Comparison of ENCODE assay signal across 21 cellular contexts in the genomic region with DNA sequence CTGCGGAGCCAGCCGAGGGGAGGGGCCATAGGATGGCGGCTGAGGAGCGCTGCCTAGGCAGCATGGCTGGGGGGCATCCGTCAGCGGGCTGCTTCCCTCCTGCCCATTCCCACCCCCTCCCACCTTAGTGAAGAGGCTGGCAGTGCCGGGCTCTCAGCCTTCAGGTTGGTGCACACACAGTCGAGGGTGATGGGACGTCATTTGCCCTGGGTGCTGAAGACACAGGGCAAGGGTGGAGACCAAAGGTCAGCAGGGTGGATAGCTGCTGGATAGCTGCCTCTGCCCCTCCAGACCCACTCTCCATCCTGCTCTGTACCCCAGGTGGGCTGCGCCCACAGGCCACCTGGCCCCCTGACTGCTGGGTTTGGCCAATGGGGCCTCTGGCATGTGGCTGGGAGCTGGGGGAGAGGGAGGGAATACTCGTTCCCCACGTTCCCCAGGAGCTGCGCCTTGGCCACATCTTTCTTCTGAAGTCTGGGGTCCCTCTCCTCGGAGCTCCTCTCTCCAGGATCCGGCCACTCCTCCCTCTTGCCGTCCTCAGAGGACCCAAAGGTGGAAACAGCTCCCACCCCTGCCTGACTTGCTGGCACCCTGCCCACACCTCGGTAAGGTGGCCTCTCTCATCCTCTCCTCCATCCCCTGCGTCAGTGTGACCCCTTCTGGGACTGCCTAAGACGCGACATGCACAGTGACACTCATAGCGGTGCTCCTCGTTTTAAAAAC. TPM values are rescaled to one million over a fixed set of nuclear protein-coding genes. Genes with fewer than 3 reads are reported as not detected.
DNase-seq lines count a peak whose midpoint lies in the region; ATAC-seq, FAIRE-seq and TF ChIP-seq lines count a peak whose summit lies in the region.
"Had no signal": no experiment of that assay in that cellular context is flagged by ENCODE, and none has a peak within 500 bp of the region (broad histone marks: within the 10 kb centered on the region; RNA-seq: fewer than 3 reads in every experiment).

No MANE protein-coding gene starts in this region.

- H3K27me3 ChIP-seq in PC-3 (ENCODE audit: low read length) (no peaks in the 10 kb centered on the region), esophagus squamous epithelium (no peaks in the 10 kb centered on the region), small intestine (ENCODE audit: control insufficient read depth in 2 of 2, insufficient read depth in 2 of 2, low read length in 2 of 2) (no peaks in the 10 kb centered on the region)

- no peak for FAIRE-seq in small intestine (lab: Jason Lieb, UNC)

- H3K36me3 ChIP-seq in PC-3 (ENCODE audit: low read depth, low read length) (no peaks in the 10 kb centered on the region), esophagus squamous epithelium (no peaks in the 10 kb centered on the region), small intestine (ENCODE audit: control insufficient read depth in 2 of 2, insufficient read depth in 2 of 2, low read length in 2 of 2) (no peaks in the 10 kb centered on the region)

- POLR2A ChIA-PET in PC-3 (lab: Charles Lee; ENCODE audit: unreplicated experiment) = no interaction called here
- POLR2A ChIA-PET in activated CD8-positive, alpha-beta T cell treated with anti-CD3 and anti-CD28 coated beads, Interleukin-2, amount 10 ng/mL, durations not matched to agents 7 days and 5 days (lab: Charles Lee) = no interaction called here

- BruUV-seq in PC-3 (replicated peaks; lab: Mats Ljungman, UMichigan) = no TSS peak

- H3K27ac ChIP-seq in PC-3 (ENCODE audit: low read length) (peak overlapping the region; percentile 80), esophagus squamous epithelium (peak overlapping the region; percentile 87 to 96 (median 93)), small intestine (ENCODE audit: low read depth in 1 of 2, low read length in 1 of 2) (peak overlapping the region; percentile 58 to 74)

- no peaks in the 10 kb centered on the region for H3F3A ChIP-seq in PC-3 (ENCODE audit: low read length, unreplicated experiment)

- no peak for TF ChIP-seq POLR2A in esophagus squamous epithelium (IDR thresholded peaks at IDR 0.05)

- no peak overlapping the region; the same call in 1 of the 2 replicates for H3K9ac ChIP-seq in PC-3 (ENCODE audit: low read length)

- no peak overlapping the region for H2AFZ ChIP-seq in PC-3 (ENCODE audit: low read length)

- TF ChIP-seq CTCF in PC-3 (conservative IDR thresholded peaks at IDR 0.05; ENCODE audit: low read depth, low read length) (no peak), esophagus squamous epithelium (IDR thresholded peaks at IDR 0.05) (no peak), glutamatergic neuron (IDR thresholded peaks at IDR 0.05; ENCODE audit: partially characterized antibody, unreplicated experiment) (no peak)

- ATAC-seq in PC-3 = no peak
- ATAC-seq in activated CD8-positive, alpha-beta T cell treated with anti-CD3 and anti-CD28 coated beads, Interleukin-2, amount 10 ng/mL, durations not matched to agents 7 days and 5 days = no peak
- ATAC-seq: effector memory CD8-positive, alpha-beta T cell; T-cell had no signal

- H3K9me3 ChIP-seq in PC-3 (ENCODE audit: low read length) = no peaks in the 10 kb centered on the region
- no peaks in the 10 kb centered on the region for H3K9me3 ChIP-seq in esophagus squamous epithelium
- H3K9me3 ChIP-seq in small intestine (ENCODE audit: control insufficient read depth, low read depth) = no peaks in the 10 kb centered on the region

- no peaks in the 10 kb centered on the region for H3K79me2 ChIP-seq in PC-3 (ENCODE audit: low read length)

- peaks cover 38% of the 10 kb centered on the region for H3K4me1 ChIP-seq in PC-3 (ENCODE audit: insufficient read depth, low read length)
- peaks cover 44 to 76% (median 56%) of the 10 kb centered on the region in 3 donors for H3K4me1 ChIP-seq in esophagus squamous epithelium
- H3K4me1 ChIP-seq in small intestine (ENCODE audit: control insufficient read depth in 2 of 2, insufficient read depth in 1 of 2, low read depth in 1 of 2, low read length in 1 of 2) = no peaks in the 10 kb centered on the region

- no peak overlapping the region for H3K4me3 ChIP-seq in PC-3 (ENCODE audit: low read length)
- no peak overlapping the region for H3K4me3 ChIP-seq in esophagus squamous epithelium
- no peak overlapping the region for H3K4me3 ChIP-seq in small intestine (ENCODE audit: low read depth in 1 of 2, low read length in 2 of 2)

- peaks cover 7% of the 10 kb centered on the region for H3K27me3 Mint-ChIP-seq in activated CD8-positive, alpha-beta T cell treated with anti-CD3 and anti-CD28 coated beads, Interleukin-2, amount 10 ng/mL, durations not matched to agents 7 days and 5 days (ENCODE audit: low read depth)
- peaks cover 7% of the 10 kb centered on the region for H3K27me3 Mint-ChIP-seq in glutamatergic neuron (ENCODE audit: unreplicated experiment)

- CTCF ChIA-PET in PC-3 (lab: Charles Lee) = no interaction called here
- CTCF ChIA-PET in activated CD8-positive, alpha-beta T cell treated with anti-CD3 and anti-CD28 coated beads, Interleukin-2, amount 10 ng/mL, durations not matched to agents 7 days and 5 days (lab: Charles Lee) = interaction anchor here (1.8 kb wide), 1 partner anchor 37 kb away, joined by 5 read pairs; no protein-coding TSS in a partner anchor

- no peaks in the 10 kb centered on the region for H4K20me1 ChIP-seq in PC-3 (ENCODE audit: low read length)

- peak overlapping the region; percentile 43 for H3K4me2 ChIP-seq in PC-3 (ENCODE audit: low read length)

- intact Hi-C loops in PC-3 (cut with micrococcal nuclease) (no loop called here), esophagus squamous epithelium (cut with DNase I) (no loop called here)

- no peak overlapping the region for H3K27ac Mint-ChIP-seq in activated CD8-positive, alpha-beta T cell treated with anti-CD3 and anti-CD28 coated beads, Interleukin-2, amount 10 ng/mL, durations not matched to agents 7 days and 5 days
- no peak overlapping the region for H3K27ac Mint-ChIP-seq in glutamatergic neuron (ENCODE audit: unreplicated experiment)
- H3K27ac Mint-ChIP-seq: activated naive CD8-positive, alpha-beta T cell treated with anti-CD3 and anti-CD28 coated beads, Interleukin-2, amount 10 ng/mL, durations not matched to agents 7 days and 5 days; activated T-helper 2 cell treated with anti-CD3 and anti-CD28 coated beads, Interferon-gamma antibody, Interleukin-2, Interleukin-4, amounts not matched to agents 10 μg/mL and 5 μg/mL and 100 μg/mL, durations not matched to agents 14 hours and 24 hours and 36 hours; CD4-positive, alpha-beta T cell; effector memory CD8-positive, alpha-beta T cell; H9; T-cell had no signal

- H3K36me3 Mint-ChIP-seq in activated CD8-positive, alpha-beta T cell treated with anti-CD3 and anti-CD28 coated beads, Interleukin-2, amount 10 ng/mL, durations not matched to agents 7 days and 5 days (ENCODE audit: low read depth) = no peaks in the 10 kb centered on the region
- no peaks in the 10 kb centered on the region for H3K36me3 Mint-ChIP-seq in glutamatergic neuron (ENCODE audit: unreplicated experiment)
- H3K36me3 Mint-ChIP-seq: activated naive CD8-positive, alpha-beta T cell treated with anti-CD3 and anti-CD28 coated beads, Interleukin-2, amount 10 ng/mL, durations not matched to agents 7 days and 5 days; T-cell had no signal

- DNase-seq in DMS79 (lab: John Stamatoyannopoulos, UW) (peak; percentile 53), PC-3 (no peak), esophagus squamous epithelium (lab: John Stamatoyannopoulos, UW) (no peak), small intestine (peak; percentile 74), glutamatergic neuron (no peak), NOMO-1 treated with dmso at 0.1 percent for 144 hours (lab: John Stamatoyannopoulos, UW; ENCODE audit: unreplicated experiment) (no peak)
- no peak for DNase-seq in activated CD8-positive, alpha-beta T cell treated with anti-CD3 and anti-CD28 coated beads, Interleukin-2, amount 10 ng/mL, durations not matched to agents 7 days and 5 days
- DNase-seq: activated CD4-positive, alpha-beta T cell treated with anti-CD3 and anti-CD28 coated beads for 4 hours; activated naive CD8-positive, alpha-beta T cell treated with anti-CD3 and anti-CD28 coated beads, Interleukin-2, amount 10 ng/mL, durations not matched to agents 7 days and 5 days; CD4-positive, alpha-beta T cell; DND-41; effector memory CD8-positive, alpha-beta T cell; H9; head of caudate nucleus; Kasumi-1; NCI-H1048; NCI-H2081 treated with DMSO at 0.1 percent for 48 hours; NCI-H510A treated with DMSO at 0.1 percent for 48 hours; SHP77 treated with DMSO at 0.1 percent for 48 hours; T-cell had no signal

- no peaks in the 10 kb centered on the region for H3K4me1 Mint-ChIP-seq in activated CD8-positive, alpha-beta T cell treated with anti-CD3 and anti-CD28 coated beads, Interleukin-2, amount 10 ng/mL, durations not matched to agents 7 days and 5 days (ENCODE audit: low read depth)
- peaks cover 2% of the 10 kb centered on the region for H3K4me1 Mint-ChIP-seq in glutamatergic neuron (ENCODE audit: low read depth, unreplicated experiment)
- H3K4me1 Mint-ChIP-seq: activated naive CD8-positive, alpha-beta T cell treated with anti-CD3 and anti-CD28 coated beads, Interleukin-2, amount 10 ng/mL, durations not matched to agents 7 days and 5 days; T-cell had no signal

- no peaks in the 10 kb centered on the region for H3K9me2 ChIP-seq in PC-3 (replicated peaks; ENCODE audit: low read length)

- no peak overlapping the region for H3K4me3 Mint-ChIP-seq in activated CD8-positive, alpha-beta T cell treated with anti-CD3 and anti-CD28 coated beads, Interleukin-2, amount 10 ng/mL, durations not matched to agents 7 days and 5 days
- H3K4me3 Mint-ChIP-seq in glutamatergic neuron (ENCODE audit: unreplicated experiment) = no peak overlapping the region
- H3K4me3 Mint-ChIP-seq: activated naive CD8-positive, alpha-beta T cell treated with anti-CD3 and anti-CD28 coated beads, Interleukin-2, amount 10 ng/mL, durations not matched to agents 7 days and 5 days; CD4-positive, alpha-beta T cell; effector memory CD8-positive, alpha-beta T cell; H9; T-cell had no signal

- 72 to 74% methylated on average over 9 to 20 of the region's 22 CpGs for WGBS in esophagus squamous epithelium, 2 donors
- WGBS in small intestine, 3 donors = 17 to 65% (median 40%) methylated on average over 19 to 22 of the region's 22 CpGs

- no peaks in the 10 kb centered on the region for H3K9me3 Mint-ChIP-seq in activated CD8-positive, alpha-beta T cell treated with anti-CD3 and anti-CD28 coated beads, Interleukin-2, amount 10 ng/mL, durations not matched to agents 7 days and 5 days (ENCODE audit: insufficient read depth)
- H3K9me3 Mint-ChIP-seq in glutamatergic neuron (ENCODE audit: unreplicated experiment) = no peaks in the 10 kb centered on the region
- H3K9me3 Mint-ChIP-seq: activated naive CD8-positive, alpha-beta T cell treated with anti-CD3 and anti-CD28 coated beads, Interleukin-2, amount 10 ng/mL, durations not matched to agents 7 days and 5 days; activated T-helper 2 cell treated with anti-CD3 and anti-CD28 coated beads, Interferon-gamma antibody, Interleukin-2, Interleukin-4, amounts not matched to agents 10 μg/mL and 5 μg/mL and 100 μg/mL, durations not matched to agents 14 hours and 24 hours and 36 hours; CD4-positive, alpha-beta T cell; effector memory CD8-positive, alpha-beta T cell; H9; T-cell had no signal

RNA-seq across cellular contexts. Expression of a gene that starts 11.2 kb away (rescaled TPM):
- total RNA-seq in PC-3 (2014; rRNA removed) (73.0 and 89.2 TPM in 2 replicates), esophagus squamous epithelium (10 to 100 TPM; 43.7 to 98.2 (median 81.2) TPM), glutamatergic neuron (ENCODE audit: unreplicated experiment) (125 TPM)
- 10 to 100 TPM; 29.2 to 48.3 (median 30.6) TPM for polyA plus RNA-seq in small intestine
- total RNA-seq in activated CD8-positive, alpha-beta T cell treated with anti-CD3 and anti-CD28 coated beads, Interleukin-2, amount 10 ng/mL, durations not matched to agents 7 days and 5 days = under 1 TPM; 0.13 to 0.16 TPM

RNA-seq across cellular contexts. Expression of a gene that starts 15.5 kb away (rescaled TPM):
- total RNA-seq in PC-3 (2014; rRNA removed) = not detected in 2 replicates
- 1 to 10 TPM in 1 of 4 donors, not detected in 3; 1.1 TPM for total RNA-seq in esophagus squamous epithelium
- polyA plus RNA-seq in small intestine = not detected
- not detected for total RNA-seq in activated CD8-positive, alpha-beta T cell treated with anti-CD3 and anti-CD28 coated beads, Interleukin-2, amount 10 ng/mL, durations not matched to agents 7 days and 5 days
- not detected for total RNA-seq in glutamatergic neuron (ENCODE audit: unreplicated experiment)
- total RNA-seq: activated naive CD8-positive, alpha-beta T cell treated with anti-CD3 and anti-CD28 coated beads, Interleukin-2, amount 10 ng/mL, durations not matched to agents 7 days and 5 days; activated T-helper 2 cell treated with anti-CD3 and anti-CD28 coated beads, Interferon-gamma antibody, Interleukin-2, Interleukin-4, amounts not matched to agents 10 μg/mL and 5 μg/mL and 100 μg/mL, durations not matched to agents 14 hours and 24 hours and 36 hours; CD4-positive, alpha-beta T cell; H9; T-cell had no signal

RNA-seq across cellular contexts. Expression of a gene that starts 26.0 kb away (rescaled TPM):
- total RNA-seq in PC-3 (2014; rRNA removed) (1.4 and 2.0 TPM in 2 replicates), esophagus squamous epithelium (under 1 TPM in 1 of 4 donors, not detected in 3; 1.00 TPM), glutamatergic neuron (ENCODE audit: unreplicated experiment) (0.81 TPM)
- polyA plus RNA-seq in small intestine = 100 to 1,000 TPM in 1 of 3 donors, 10 to 100 TPM in 2; 35.7 to 110 (median 85.1) TPM
- not detected for total RNA-seq in activated CD8-positive, alpha-beta T cell treated with anti-CD3 and anti-CD28 coated beads, Interleukin-2, amount 10 ng/mL, durations not matched to agents 7 days and 5 days
- total RNA-seq: activated naive CD8-positive, alpha-beta T cell treated with anti-CD3 and anti-CD28 coated beads, Interleukin-2, amount 10 ng/mL, durations not matched to agents 7 days and 5 days; activated T-helper 2 cell treated with anti-CD3 and anti-CD28 coated beads, Interferon-gamma antibody, Interleukin-2, Interleukin-4, amounts not matched to agents 10 μg/mL and 5 μg/mL and 100 μg/mL, durations not matched to agents 14 hours and 24 hours and 36 hours; CD4-positive, alpha-beta T cell had no signal

RNA-seq across cellular contexts. Expression of a gene that starts 54.7 kb away (rescaled TPM):
- total RNA-seq in PC-3 (2014; rRNA removed) (80.7 and 87.3 TPM in 2 replicates), esophagus squamous epithelium (100 to 1,000 TPM in 3 of 4 donors, 10 to 100 TPM in 1; 36.6 to 163 (median 130) TPM), glutamatergic neuron (ENCODE audit: unreplicated experiment) (4.3 TPM)
- 10 to 100 TPM in 2 of 3 donors, 1 to 10 TPM in 1; 7.2 to 42.9 (median 11.9) TPM for polyA plus RNA-seq in small intestine
- under 1 TPM; 0.23 to 0.71 TPM for total RNA-seq in activated CD8-positive, alpha-beta T cell treated with anti-CD3 and anti-CD28 coated beads, Interleukin-2, amount 10 ng/mL, durations not matched to agents 7 days and 5 days

Comparison
In these comparisons a context has a peak if more than half of its experiments do, and no peak if none do; other contexts are left out.
1. DNase-seq: peak in DMS79 (single experiment) and small intestine (single experiment); none in PC-3 (single experiment), esophagus squamous epithelium (single experiment), activated CD8-positive, alpha-beta T cell treated with anti-CD3 and anti-CD28 coated beads, Interleukin-2, amount 10 ng/mL, durations not matched to agents 7 days and 5 days (single experiment), glutamatergic neuron (single experiment) and NOMO-1 treated with dmso at 0.1 percent for 144 hours (single experiment).
2. RNA of a gene that starts 11.2 kb away (total RNA-seq): 125 TPM in glutamatergic neuron (single experiment), 43.7 to 98.2 TPM in esophagus squamous epithelium and 73.0 to 89.2 TPM in PC-3; 0.13 to 0.16 TPM in activated CD8-positive, alpha-beta T cell treated with anti-CD3 and anti-CD28 coated beads, Interleukin-2, amount 10 ng/mL, durations not matched to agents 7 days and 5 days; every median in the first group is over 10 times any median in the second.
3. Peak in every context shown above with its lines, with median percentiles within 50 percentile points of each other: H3K27ac ChIP-seq.